8 cellular contexts compared by ENCODE assay signal in the genomic region with DNA sequence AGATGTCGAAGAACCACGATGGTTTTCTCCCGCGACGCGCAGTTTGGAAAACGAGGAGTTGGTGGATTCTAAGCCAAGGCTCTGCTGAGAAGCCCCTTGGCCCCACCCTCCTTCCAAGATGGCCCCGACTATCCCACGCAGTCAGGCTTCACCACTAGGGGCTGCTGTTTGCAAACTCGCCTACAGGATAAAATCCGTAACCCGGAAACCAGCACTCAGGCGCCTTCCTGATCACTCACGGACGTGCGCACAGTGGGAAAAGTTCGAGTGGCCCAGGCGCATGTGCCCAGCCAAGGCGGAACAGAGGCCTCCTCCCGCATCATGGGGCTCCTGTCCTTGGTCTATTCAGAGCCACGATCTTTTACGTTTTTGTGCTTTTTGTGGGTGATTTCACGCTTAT. TPM values are rescaled to one million over a fixed set of nuclear protein-coding genes. Genes with fewer than 3 reads are reported as not detected.
A peak's percentile ranks its signal among the peaks of the same experiment; 100 is the strongest.
DNase-seq lines count a peak whose midpoint lies in the region; ATAC-seq and TF ChIP-seq lines count a peak whose summit lies in the region.

No MANE protein-coding gene starts in this region.

- no peaks in the 10 kb centered on the region for H3K9me3 Mint-ChIP-seq in Caco-2 (ENCODE audit: unreplicated experiment)
- H3K9me3 Mint-ChIP-seq in activated CD4-positive, alpha-beta T cell treated with anti-CD3 and anti-CD28 coated beads for 36 hours (ENCODE audit: low read depth): no peaks in the 10 kb centered on the region

- CTCF ChIA-PET in Caco-2 (lab: Charles Lee): no interaction called here
- CTCF ChIA-PET in activated CD4-positive, alpha-beta T cell treated with anti-CD3 and anti-CD28 coated beads for 36 hours (lab: Charles Lee): interaction anchor here (0.7 kb wide), 1 partner anchor 48 kb away, joined by 3 read pairs; no protein-coding TSS in a partner anchor

- H3K4me1 ChIP-seq in Caco-2 (no peaks in the 10 kb centered on the region), testis (no peaks in the 10 kb centered on the region)

- no peak overlapping the region for H3K27ac Mint-ChIP-seq in Caco-2 (ENCODE audit: unreplicated experiment)
- peak overlapping the region; percentile 29 for H3K27ac Mint-ChIP-seq in activated CD4-positive, alpha-beta T cell treated with anti-CD3 and anti-CD28 coated beads for 36 hours

- H3K27ac ChIP-seq in testis: no peak overlapping the region

- no peak overlapping the region for H3K4me3 Mint-ChIP-seq in Caco-2 (ENCODE audit: unreplicated experiment)
- H3K4me3 Mint-ChIP-seq in activated CD4-positive, alpha-beta T cell treated with anti-CD3 and anti-CD28 coated beads for 36 hours: no peak overlapping the region

- TF ChIP-seq CTCF in Caco-2 (IDR thresholded peaks at IDR 0.05; ENCODE audit: insufficient read depth in 1 of 2, low read depth in 1 of 2, low read length in 1 of 2, severe bottlenecking in 1 of 2, unreplicated experiment in 1 of 2) (peak; percentile 48 to 62), testis (IDR thresholded peaks at IDR 0.05) (peak in 2 of 3 experiments; percentile 46 to 54)

- no peaks in the 10 kb centered on the region for H3K9me3 ChIP-seq in Caco-2
- no peaks in the 10 kb centered on the region for H3K9me3 ChIP-seq in testis

- peaks cover 2% of the 10 kb centered on the region for H3K36me3 ChIP-seq in Caco-2 (ENCODE audit: control insufficient read depth, insufficient read depth, low read length)
- H3K36me3 ChIP-seq in testis (ENCODE audit: low read depth, missing control alignments): no peaks in the 10 kb centered on the region

- no peaks in the 10 kb centered on the region for H3K27me3 Mint-ChIP-seq in Caco-2 (ENCODE audit: insufficient read depth, unreplicated experiment)
- H3K27me3 Mint-ChIP-seq in activated CD4-positive, alpha-beta T cell treated with anti-CD3 and anti-CD28 coated beads for 36 hours: no peaks in the 10 kb centered on the region

- WGBS in testis, 2 donors: 81% methylated on average over 23 of the region's 23 CpGs

- POLR2A ChIA-PET in Caco-2 (lab: Charles Lee): no interaction called here
- POLR2A ChIA-PET in activated CD4-positive, alpha-beta T cell treated with anti-CD3 and anti-CD28 coated beads for 36 hours (lab: Charles Lee): no interaction called here

- DNase-seq in Caco-2 (peak; percentile 61 to 63), HUDEP-2 (lab: John Stamatoyannopoulos, UW; ENCODE audit: unreplicated experiment in 76 of 76) (peak in 52 of 76 experiments; percentile 9 to 69 (median 48)), lung microvascular endothelial cell (ENCODE audit: low read depth in 2 of 2) (peak; percentile 83 to 88), testis (peak; percentile 60), occipital lobe (lab: John Stamatoyannopoulos, UW) (no peak)
- DNase-seq in activated CD4-positive, alpha-beta T cell treated with anti-CD3 and anti-CD28 coated beads for 36 hours: peak; percentile 78
- DNase-seq in effector CD8-positive, alpha-beta T cell (lab: John Stamatoyannopoulos, UW): peak; percentile 47

- intact Hi-C loops in Caco-2 (cut with micrococcal nuclease; ENCODE audit: unreplicated experiment): no loop called here
- intact Hi-C loops in activated CD4-positive, alpha-beta T cell treated with anti-CD3 and anti-CD28 coated beads for 36 hours (cut with DNase I, micrococcal nuclease): loop anchor here (1.0 to 2.0 kb wide), 2 partner anchors 48 to 143 kb away; no protein-coding TSS in a partner anchor
- intact Hi-C loops in testis (cut with DNase I; ENCODE audit: low total_unique reads): no loop called here

- H3K27me3 ChIP-seq in Caco-2 (replicated peaks; ENCODE audit: control insufficient read depth, insufficient read depth, low read length) (no peaks in the 10 kb centered on the region), testis (no peaks in the 10 kb centered on the region)

- no peaks in the 10 kb centered on the region for H3K4me1 Mint-ChIP-seq in Caco-2 (ENCODE audit: low read depth, unreplicated experiment)
- no peaks in the 10 kb centered on the region for H3K4me1 Mint-ChIP-seq in activated CD4-positive, alpha-beta T cell treated with anti-CD3 and anti-CD28 coated beads for 36 hours

- peak; percentile 74 for ATAC-seq in activated CD4-positive, alpha-beta T cell treated with anti-CD3 and anti-CD28 coated beads for 36 hours
- no peak for ATAC-seq in GM21529 (IDR thresholded peaks at IDR 0.05; ENCODE audit: unreplicated experiment)

- peaks cover 42% of the 10 kb centered on the region for H3K36me3 Mint-ChIP-seq in Caco-2 (ENCODE audit: insufficient read depth, unreplicated experiment)
- peaks cover 19% of the 10 kb centered on the region for H3K36me3 Mint-ChIP-seq in activated CD4-positive, alpha-beta T cell treated with anti-CD3 and anti-CD28 coated beads for 36 hours (ENCODE audit: low read depth)

- BruUV-seq in Caco-2 (replicated peaks; lab: Mats Ljungman, UMichigan): no TSS peak

- no peak for TF ChIP-seq POLR2A in testis (IDR thresholded peaks at IDR 0.05)

- no peak overlapping the region for H3K4me3 ChIP-seq in Caco-2 (ENCODE audit: low read depth, low read length)
- H3K4me3 ChIP-seq in testis: no peak overlapping the region

RNA-seq across cellular contexts. Expression of gene UQCR11, which starts 19.2 kb away (rescaled TPM):
- total RNA-seq in Caco-2 (2022): 222 and 238 TPM in 2 replicates
- total RNA-seq in activated CD4-positive, alpha-beta T cell treated with anti-CD3 and anti-CD28 coated beads for 36 hours: 100 to 1,000 TPM; 152 to 226 TPM
- 127 and 151 TPM in 2 replicates for total RNA-seq in lung microvascular endothelial cell
- total RNA-seq in testis: 10 to 100 TPM; 45.8 to 60.8 TPM
- polyA plus RNA-seq in testis (ENCODE audit: insufficient read depth, low read depth, low replicate concordance): 105 TPM
- 39.6 TPM for total RNA-seq in occipital lobe

RNA-seq across cellular contexts. Expression of gene TCF3, which starts 28.0 kb away (rescaled TPM):
- 147 and 162 TPM in 2 replicates for total RNA-seq in Caco-2 (2022)
- 100 to 1,000 TPM; 115 to 133 TPM for total RNA-seq in activated CD4-positive, alpha-beta T cell treated with anti-CD3 and anti-CD28 coated beads for 36 hours
- 47.9 and 48.6 TPM in 2 replicates for total RNA-seq in lung microvascular endothelial cell
- 100 to 1,000 TPM; 330 to 423 TPM for total RNA-seq in testis
- polyA plus RNA-seq in testis (ENCODE audit: insufficient read depth, low read depth, low replicate concordance): 157 TPM
- 20.9 TPM for total RNA-seq in occipital lobe

RNA-seq across cellular contexts. Expression of gene MBD3, which starts 31.8 kb away (rescaled TPM):
- 89.3 and 95.3 TPM in 2 replicates for total RNA-seq in Caco-2 (2022)
- 10 to 100 TPM; 68.9 to 87.5 TPM for total RNA-seq in activated CD4-positive, alpha-beta T cell treated with anti-CD3 and anti-CD28 coated beads for 36 hours
- 46.0 and 79.4 TPM in 2 replicates for total RNA-seq in lung microvascular endothelial cell
- 100 to 1,000 TPM; 146 to 153 TPM for total RNA-seq in testis
- 78.3 TPM for polyA plus RNA-seq in testis (ENCODE audit: insufficient read depth, low read depth, low replicate concordance)
- 54.7 TPM for total RNA-seq in occipital lobe

RNA-seq across cellular contexts. Expression of gene MEX3D, which starts 56.3 kb away (rescaled TPM):
- total RNA-seq in Caco-2 (2022) (50.6 and 52.1 TPM in 2 replicates), lung microvascular endothelial cell (41.6 and 75.6 TPM in 2 replicates), testis (100 to 1,000 TPM; 127 to 211 TPM), occipital lobe (58.5 TPM)
- total RNA-seq in activated CD4-positive, alpha-beta T cell treated with anti-CD3 and anti-CD28 coated beads for 36 hours: 1 to 10 TPM; 6.2 to 6.7 TPM
- polyA plus RNA-seq in testis (ENCODE audit: insufficient read depth, low read depth, low replicate concordance): 45.6 TPM

Comparison
In these comparisons a context has a peak if more than half of its experiments do, and no peak if none do; other contexts are left out.
1. intact Hi-C loops: an anchor here in activated CD4-positive, alpha-beta T cell treated with anti-CD3 and anti-CD28 coated beads for 36 hours (1.0 to 2.0 kb wide); none called in Caco-2 and testis.